9 cellular contexts compared by ENCODE assay signal in the genomic region with DNA sequence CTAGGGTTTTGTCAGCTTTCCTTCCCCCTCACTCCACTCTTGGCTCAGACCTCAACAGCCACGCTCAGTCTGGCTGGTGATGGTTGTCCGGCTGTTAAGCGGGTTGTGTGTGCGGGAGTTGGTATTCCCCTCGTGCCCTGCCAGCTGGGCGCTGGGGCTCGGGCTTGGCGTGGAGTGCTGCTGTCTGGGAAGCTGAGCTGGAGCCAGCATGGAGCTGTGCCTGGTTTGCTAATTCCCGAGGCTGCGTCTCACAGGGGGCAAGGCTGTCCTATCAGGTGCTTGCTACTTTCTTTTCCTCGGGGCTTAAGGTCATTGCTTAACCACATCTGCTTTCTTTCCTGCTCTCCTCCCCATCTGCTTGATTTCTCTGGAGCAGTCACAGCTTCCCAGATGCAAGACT. TPM values are rescaled to one million over a fixed set of nuclear protein-coding genes. Genes with fewer than 3 reads are reported as not detected.
A peak's percentile ranks its signal among the peaks of the same experiment; 100 is the strongest.
DNase-seq lines count a peak whose midpoint lies in the region; ATAC-seq and TF ChIP-seq lines count a peak whose summit lies in the region.
"Had no signal": no experiment of that assay in that cellular context is flagged by ENCODE, and none has a peak within 500 bp of the region (broad histone marks: within the 10 kb centered on the region; RNA-seq: fewer than 3 reads in every experiment).

No MANE protein-coding gene starts in this region.

- intact Hi-C loops in esophagus muscularis mucosa (cut with DNase I) (no loop called here), lower lobe of right lung (cut with DNase I) (no loop called here), tibial artery (cut with DNase I; ENCODE audit: low total_unique reads) (no loop called here)

- peaks cover 40 to 61% (median 57%) of the 10 kb centered on the region in 4 donors for H3K4me1 ChIP-seq in esophagus muscularis mucosa
- peaks cover 30% of the 10 kb centered on the region for H3K4me1 ChIP-seq in lower lobe of right lung
- H3K4me1 ChIP-seq in tibial artery = peaks cover 0 to 46% (median 37%) of the 10 kb centered on the region in 4 donors

- H3K27me3 ChIP-seq in esophagus muscularis mucosa (no peaks in the 10 kb centered on the region), lower lobe of right lung (ENCODE audit: low read depth) (no peaks in the 10 kb centered on the region), tibial artery (no peaks in the 10 kb centered on the region)

- ATAC-seq in lower lobe of right lung = peak; percentile 13 to 37
- ATAC-seq: T-cell had no signal

- H3K4me3 ChIP-seq in esophagus muscularis mucosa (peak overlapping the region in 2 of 4 donors; percentile 4 to 18), lower lobe of right lung (no peak overlapping the region), tibial artery (no peak overlapping the region)

- peak overlapping the region; percentile 66 to 73 (median 66) for H3K27ac ChIP-seq in esophagus muscularis mucosa (replicated peaks in 1 of 4)
- no peak overlapping the region for H3K27ac ChIP-seq in lower lobe of right lung
- peak overlapping the region; percentile 36 to 46 for H3K27ac ChIP-seq in tibial artery

- 46% methylated on average over 11 of the region's 11 CpGs for WGBS in esophagus muscularis mucosa

- peak; percentile 18 for DNase-seq in NCI-H2171 treated with DMSO at 0.1 percent for 48 hours (lab: John Stamatoyannopoulos, UW)
- no peak for DNase-seq in NCI-H2171 (lab: John Stamatoyannopoulos, UW)
- DNase-seq in esophagus muscularis mucosa (ENCODE audit: extremely low spot score) = no peak
- DNase-seq in lower lobe of right lung = no peak
- peak in 1 of 2 donors; percentile 88 for DNase-seq in tibial artery
- no peak for DNase-seq in amniotic stem cell (lab: John Stamatoyannopoulos, UW)
- no peak for DNase-seq in dermis blood vessel endothelial cell
- no peak for DNase-seq in activated CD8-positive, alpha-beta memory T cell treated with anti-CD3 and anti-CD28 coated beads, Interleukin-2, amount 50 U/mL, for 48 hours
- DNase-seq: T-cell had no signal

- no peak for TF ChIP-seq POLR2A in esophagus muscularis mucosa (IDR thresholded peaks at IDR 0.05; ENCODE audit: low read depth)

- no peak for TF ChIP-seq EP300 in esophagus muscularis mucosa (IDR thresholded peaks at IDR 0.05)

- H3K36me3 ChIP-seq in esophagus muscularis mucosa = peaks cover 0 to 26% (median 15%) of the 10 kb centered on the region in 4 donors
- H3K36me3 ChIP-seq in lower lobe of right lung = peaks cover 22% of the 10 kb centered on the region
- H3K36me3 ChIP-seq in tibial artery = peaks cover 0 to 18% (median 13%) of the 10 kb centered on the region in 3 donors

- H3K9me3 ChIP-seq in esophagus muscularis mucosa (no peaks in the 10 kb centered on the region), lower lobe of right lung (no peaks in the 10 kb centered on the region), tibial artery (no peaks in the 10 kb centered on the region)

- no peak for TF ChIP-seq CTCF in esophagus muscularis mucosa (IDR thresholded peaks at IDR 0.05)
- no peak for TF ChIP-seq CTCF in lower lobe of right lung (IDR thresholded peaks at IDR 0.05)
- no peak for TF ChIP-seq CTCF in tibial artery (IDR thresholded peaks at IDR 0.05)

RNA-seq across cellular contexts. Expression of gene PDIA5, which starts 29.9 kb away (rescaled TPM):
- total RNA-seq in esophagus muscularis mucosa (10 to 100 TPM; 12.5 to 16.4 (median 15.1) TPM), lower lobe of right lung (29.3 TPM), dermis blood vessel endothelial cell (96.3 and 102 TPM in 2 replicates)
